ENCODE assay signal across 8 cellular contexts in the genomic region with DNA sequence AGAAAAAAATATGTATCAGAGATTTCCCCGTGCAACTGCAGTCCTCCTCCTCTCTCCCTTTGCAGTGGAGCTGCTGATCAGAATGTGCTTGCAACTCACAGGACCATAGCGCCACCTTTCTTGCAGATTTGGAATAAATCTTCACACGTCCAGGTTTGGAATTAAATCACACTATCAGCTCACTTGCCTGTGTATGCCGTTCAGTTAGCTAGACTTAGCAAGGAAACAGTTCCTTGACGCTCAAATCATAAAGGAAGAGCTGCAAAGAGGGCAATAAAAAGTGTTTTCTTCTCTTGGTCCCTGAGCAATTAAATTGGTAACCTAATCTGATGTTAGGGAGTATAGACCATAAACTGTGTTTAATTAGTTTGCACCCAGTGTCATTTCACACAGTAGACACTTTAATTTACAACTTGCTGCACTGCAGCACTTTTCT.
DNase-seq lines count a peak whose midpoint lies in the region; ATAC-seq and TF ChIP-seq lines count a peak whose summit lies in the region.

No MANE protein-coding gene starts in this region.

- no peaks in the 10 kb centered on the region for H3K9me3 ChIP-seq in OCI-LY1 (ENCODE audit: low read length)

- no peaks in the 10 kb centered on the region for H4K20me1 ChIP-seq in OCI-LY1 (ENCODE audit: insufficient read depth, low read length)

- peak; percentile 83 for DNase-seq in COLO829 (ENCODE audit: low spot score)
- DNase-seq in LHCN-M2 (ENCODE audit: low read depth) = peak; percentile 86
- peak; percentile 37 for DNase-seq in cerebellum (ENCODE audit: low spot score)
- peak; percentile 45 for DNase-seq in kidney epithelial cell (ENCODE audit: low read depth)
- peak; percentile 64 for DNase-seq in stromal cell of bone marrow (ENCODE audit: low read depth)
- no peak for DNase-seq in effector memory CD8-positive, alpha-beta T cell

- no peaks in the 10 kb centered on the region for H3K4me1 Mint-ChIP-seq in effector memory CD8-positive, alpha-beta T cell (ENCODE audit: low read depth in 2 of 2)

- H3K36me3 ChIP-seq in OCI-LY1 (ENCODE audit: insufficient read depth, low read length) = no peaks in the 10 kb centered on the region
- no peaks in the 10 kb centered on the region for H3K36me3 ChIP-seq in kidney epithelial cell (ENCODE audit: control insufficient read depth, insufficient read depth, low read length)

- TF ChIP-seq CTCF in OCI-LY1 (IDR thresholded peaks at IDR 0.05; ENCODE audit: low read length) (peak; percentile 82), kidney epithelial cell (IDR thresholded peaks at IDR 0.05; ENCODE audit: insufficient read depth, low read length, poor library complexity, severe bottlenecking) (peak; percentile 73)

- H3K27me3 ChIP-seq in OCI-LY1 (ENCODE audit: insufficient read depth, low read length) = no peaks in the 10 kb centered on the region
- no peaks in the 10 kb centered on the region for H3K27me3 ChIP-seq in kidney epithelial cell (ENCODE audit: control insufficient read depth, insufficient read depth, low read length)

- no peak overlapping the region for H3K27ac Mint-ChIP-seq in effector memory CD8-positive, alpha-beta T cell

- H3K9me2 ChIP-seq in OCI-LY1 (ENCODE audit: low read depth, low read length) = no peaks in the 10 kb centered on the region

- no peaks in the 10 kb centered on the region for H3K79me2 ChIP-seq in OCI-LY1 (ENCODE audit: insufficient read depth, low read length)

- no peak overlapping the region for H3K9ac ChIP-seq in OCI-LY1 (ENCODE audit: low read length)

- no peaks in the 10 kb centered on the region for H3K36me3 Mint-ChIP-seq in effector memory CD8-positive, alpha-beta T cell (ENCODE audit: insufficient read depth)

- no peak overlapping the region for H2AFZ ChIP-seq in OCI-LY1 (ENCODE audit: low read length)

- H3K27ac ChIP-seq in OCI-LY1 (ENCODE audit: low read depth, low read length, poor library complexity, severe bottlenecking) = no peak overlapping the region

- H3K4me3 ChIP-seq in OCI-LY1 (ENCODE audit: low read depth, low read length, poor library complexity, severe bottlenecking) (no peak overlapping the region), kidney epithelial cell (ENCODE audit: low read depth, low read length) (no peak overlapping the region)

- H3F3A ChIP-seq in OCI-LY1 (ENCODE audit: insufficient read depth, low read length) = no peaks in the 10 kb centered on the region

- no peaks in the 10 kb centered on the region for H3K4me1 ChIP-seq in OCI-LY1 (ENCODE audit: insufficient read depth, low read length, severe bottlenecking)

- ATAC-seq in GM19035 (IDR thresholded peaks at IDR 0.05; ENCODE audit: unreplicated experiment) = peak; percentile 61
- no peak for ATAC-seq in effector memory CD8-positive, alpha-beta T cell (replicated peaks)

- no peak overlapping the region for H3K4me3 Mint-ChIP-seq in effector memory CD8-positive, alpha-beta T cell

- no peaks in the 10 kb centered on the region for H3K27me3 Mint-ChIP-seq in effector memory CD8-positive, alpha-beta T cell

- H3K9me3 Mint-ChIP-seq in effector memory CD8-positive, alpha-beta T cell = no peaks in the 10 kb centered on the region

- no peak overlapping the region for H3K4me2 ChIP-seq in OCI-LY1 (ENCODE audit: low read length)

Comparison
In these comparisons a context has a peak if more than half of its experiments do, and no peak if none do; other contexts are left out.
1. DNase-seq: peak in COLO829 (single experiment), LHCN-M2 (single experiment), cerebellum (single experiment), kidney epithelial cell (single experiment) and stromal cell of bone marrow (single experiment); none in effector memory CD8-positive, alpha-beta T cell (0 of 3).